In the genomic region with DNA sequence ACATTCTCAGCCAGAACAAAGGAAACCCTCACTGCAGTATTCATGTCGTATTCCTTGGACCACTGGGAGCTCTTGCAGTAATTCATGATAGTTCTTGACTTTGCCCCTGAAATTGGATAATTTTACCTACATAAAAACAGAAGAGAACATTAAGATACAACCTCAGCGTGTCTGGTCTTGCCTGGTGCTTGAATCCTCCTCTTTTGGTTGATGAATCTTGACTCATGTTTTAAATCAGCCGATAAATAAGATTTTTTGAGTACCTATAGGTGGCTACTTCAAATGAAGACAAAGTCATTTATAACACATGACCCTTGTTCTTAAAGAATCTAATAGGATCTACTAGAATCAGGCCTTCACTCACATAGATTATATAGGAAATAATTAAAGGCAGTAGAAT, we compare ENCODE assay signal across 15 cellular contexts.
"Had no signal": no experiment of that assay in that cellular context is flagged by ENCODE, and none has a peak within 500 bp of the region (broad histone marks: within the 10 kb centered on the region; RNA-seq: fewer than 3 reads in every experiment).

No MANE protein-coding gene starts in this region.

- H3K9me3 Mint-ChIP-seq: activated CD4-positive, alpha-beta memory T cell treated with anti-CD3 and anti-CD28 coated beads, Interleukin-2, amount 10 ng/mL, durations not matched to agents 7 days and 5 days; T-helper 1 cell treated with Interleukin-12 subunit alpha and Interleukin-12 subunit beta and Interleukin-4 antibody, amounts not matched to agents 30 μg/mL and 1 μg/mL, for 36 hours had no signal

- ATAC-seq: activated CD4-positive, CD25-positive, alpha-beta regulatory T cell treated with anti-CD3 and anti-CD28 coated beads, Interleukin-2, amount 50 U/mL, for 24 hours; gastrocnemius medialis; left lung; SK-N-SH treated with all-trans-retinoic acid at 6 μM for 48 hours; stimulated activated naive CD8-positive, alpha-beta T cell treated with anti-CD3 and anti-CD28 coated beads, Interleukin-15, Interleukin-2, amounts not matched to agents 100 U/mL and 50 U/mL, for 24 hours had no signal

- FAIRE-seq: colon had no signal

- H3K36me3 ChIP-seq: gastrocnemius medialis, left lung, sigmoid colon had no signal

- DNase-seq: activated CD4-positive, alpha-beta memory T cell treated with anti-CD3 and anti-CD28 coated beads, Interleukin-2, amount 10 ng/mL, durations not matched to agents 7 days and 5 days; activated naive CD8-positive, alpha-beta T cell treated with anti-CD3 and anti-CD28 coated beads, Interleukin-2, amount 10 ng/mL, durations not matched to agents 7 days and 5 days; anterior cingulate cortex; effector CD8-positive, alpha-beta T cell; gastrocnemius medialis; islet precursor cell; left lung; mesenchymal stem cell; sigmoid colon; stimulated activated CD4-positive, alpha-beta T cell treated with anti-CD3 and anti-CD28 coated beads, Interleukin-2, amount 100 ng/mL, for 24 hours; stimulated activated naive CD8-positive, alpha-beta T cell treated with anti-CD3 and anti-CD28 coated beads, Interleukin-15, Interleukin-2, amounts not matched to agents 100 U/mL and 50 U/mL, for 24 hours had no signal

- H3K27me3 ChIP-seq: gastrocnemius medialis, left lung, sigmoid colon had no signal

- H3K4me3 ChIP-seq: gastrocnemius medialis, left lung, sigmoid colon had no signal

- H3K4me3 Mint-ChIP-seq: activated CD4-positive, alpha-beta memory T cell treated with anti-CD3 and anti-CD28 coated beads, Interleukin-2, amount 10 ng/mL, durations not matched to agents 7 days and 5 days; activated naive CD8-positive, alpha-beta T cell treated with anti-CD3 and anti-CD28 coated beads, Interleukin-2, amount 10 ng/mL, durations not matched to agents 7 days and 5 days; T-helper 1 cell treated with Interleukin-12 subunit alpha and Interleukin-12 subunit beta and Interleukin-4 antibody, amounts not matched to agents 30 μg/mL and 1 μg/mL, for 36 hours had no signal

- H3K9me3 ChIP-seq: gastrocnemius medialis, left lung, sigmoid colon had no signal

- H3K27me3 Mint-ChIP-seq: activated naive CD8-positive, alpha-beta T cell treated with anti-CD3 and anti-CD28 coated beads, Interleukin-2, amount 10 ng/mL, durations not matched to agents 7 days and 5 days had no signal

- H3K27ac ChIP-seq: gastrocnemius medialis, sigmoid colon had no signal

- H3K27ac Mint-ChIP-seq: activated CD4-positive, alpha-beta memory T cell treated with anti-CD3 and anti-CD28 coated beads, Interleukin-2, amount 10 ng/mL, durations not matched to agents 7 days and 5 days; activated naive CD8-positive, alpha-beta T cell treated with anti-CD3 and anti-CD28 coated beads, Interleukin-2, amount 10 ng/mL, durations not matched to agents 7 days and 5 days had no signal

- H3K4me1 ChIP-seq: gastrocnemius medialis had no signal
